Comparison of ENCODE assay signal across 13 cellular contexts in genomic region chr12:32265920-32266319, GRCh38.
A peak's percentile ranks its signal among the peaks of the same experiment; 100 is the strongest.
DNase-seq lines count a peak whose midpoint lies in the region; ATAC-seq, FAIRE-seq and TF ChIP-seq lines count a peak whose summit lies in the region.
"Had no signal": no experiment of that assay in that cellular context is flagged by ENCODE, and none has a peak within 500 bp of the region (broad histone marks: within the 10 kb centered on the region; RNA-seq: fewer than 3 reads in every experiment).

No MANE protein-coding gene starts in this region.

- TF ChIP-seq CTCF in activated B cell treated with CpG ODN at 0.5 μM for 24 hours (IDR thresholded peaks at IDR 0.05) (no peak), suprapubic skin (IDR thresholded peaks at IDR 0.05) (no peak)

- peaks cover 49% of the 10 kb centered on the region for H3K4me1 Mint-ChIP-seq in activated B cell treated with CpG ODN at 0.5 μM for 24 hours

- H3K9ac ChIP-seq in Karpas-422 (ENCODE audit: low read length), result peak overlapping the region; percentile 73

- no peak for TF ChIP-seq EP300 in suprapubic skin (IDR thresholded peaks at IDR 0.05)

- H3K27me3 ChIP-seq in Karpas-422 (ENCODE audit: low read length), result no peaks in the 10 kb centered on the region
- no peaks in the 10 kb centered on the region for H3K27me3 ChIP-seq in suprapubic skin

- peak overlapping the region; percentile 69 for H3K4me3 Mint-ChIP-seq in activated B cell treated with CpG ODN at 0.5 μM for 24 hours
- H3K4me3 Mint-ChIP-seq: activated T-cell treated with anti-CD3 and anti-CD28 coated beads, Interleukin-2, amount 50 U/mL, for 72 hours had no signal

- H3K9me3 Mint-ChIP-seq in activated B cell treated with CpG ODN at 0.5 μM for 24 hours, result peaks cover 2% of the 10 kb centered on the region
- H3K9me3 Mint-ChIP-seq: activated T-cell treated with anti-CD3 and anti-CD28 coated beads, Interleukin-2, amount 50 U/mL, for 72 hours had no signal

- intact Hi-C loops in activated B cell treated with CpG ODN at 0.5 μM for 24 hours (cut with micrococcal nuclease), result loop anchor here (1.0 to 2.0 kb wide), 4 partner anchors 7 to 607 kb away; partner anchors contain the start of gene ETFBKMT

- peak overlapping the region; percentile 97 for H3K27ac Mint-ChIP-seq in activated B cell treated with CpG ODN at 0.5 μM for 24 hours
- H3K27ac Mint-ChIP-seq: activated T-cell treated with anti-CD3 and anti-CD28 coated beads, Interleukin-2, amount 50 U/mL, for 72 hours had no signal

- FAIRE-seq in GM12891 (lab: Jason Lieb, UNC), result peak; percentile 38

- H3K9me3 ChIP-seq in Karpas-422 (ENCODE audit: low read length) (no peaks in the 10 kb centered on the region), suprapubic skin (no peaks in the 10 kb centered on the region)

- POLR2A ChIA-PET in activated B cell treated with CpG ODN at 0.5 μM for 24 hours (lab: Charles Lee), result interaction anchor here (0.6 to 3.8 kb wide), 16 partner anchors 8 to 675 kb away, joined by 3 to 35 read pairs (median 5); partner anchors contain the start of genes BICD1 and DENND5B

- H3K4me1 ChIP-seq in Karpas-422 (ENCODE audit: low read length) (peaks cover 94% of the 10 kb centered on the region), suprapubic skin (peaks cover 4% of the 10 kb centered on the region)

- H3K27me3 Mint-ChIP-seq in activated B cell treated with CpG ODN at 0.5 μM for 24 hours, result no peaks in the 10 kb centered on the region

- H3K27ac ChIP-seq in Karpas-422 (ENCODE audit: low read length), result peak overlapping the region; percentile 100
- H3K27ac ChIP-seq in suprapubic skin, result no peak overlapping the region
- H3K27ac ChIP-seq: C4-2B had no signal

- 72% methylated on average over 4 of the region's 4 CpGs for WGBS in suprapubic skin

- peaks cover 5% of the 10 kb centered on the region for H3K36me3 Mint-ChIP-seq in activated B cell treated with CpG ODN at 0.5 μM for 24 hours (ENCODE audit: low read depth)

- TF ChIP-seq POLR2A in GM12891 (IDR thresholded peaks at IDR 0.05; ENCODE audit: low read depth, low read length), result no peak
- no peak for TF ChIP-seq POLR2A in suprapubic skin (IDR thresholded peaks at IDR 0.05)

- peak overlapping the region; percentile 74 for H3K4me2 ChIP-seq in Karpas-422 (ENCODE audit: low read depth, low read length, poor library complexity, severe bottlenecking)

- peak; percentile 81 for ATAC-seq in activated B cell treated with CpG ODN at 0.5 μM for 24 hours (ENCODE audit: low read depth)
- ATAC-seq: activated T-cell treated with anti-CD3 and anti-CD28 coated beads, Interleukin-2, amount 50 U/mL, for 72 hours had no signal

- DNase-seq in GM12891 (ENCODE audit: insufficient read length, low spot score) (no peak), HCEC 1CT (peak; percentile 23), Karpas-422 (peak; percentile 94), activated B cell treated with CpG ODN at 0.5 μM for 24 hours (no peak), hypothalamus (lab: John Stamatoyannopoulos, UW) (no peak), RKO (ENCODE audit: low spot score) (no peak), suprapubic skin (ENCODE audit: low spot score in 2 of 2) (no peak), NCI-H2171 treated with DMSO at 0.1 percent for 48 hours (lab: John Stamatoyannopoulos, UW) (no peak)
- DNase-seq: activated T-cell treated with anti-CD3 and anti-CD28 coated beads, Interleukin-2, amount 50 U/mL, for 72 hours; caudate nucleus; NCI-H69; substantia nigra had no signal

- CTCF ChIA-PET in activated B cell treated with CpG ODN at 0.5 μM for 24 hours (lab: Charles Lee), result interaction anchor here (1.2 kb wide), 1 partner anchor 8 kb away, joined by 5 read pairs; no protein-coding TSS in a partner anchor

- H4K20me1 ChIP-seq in Karpas-422 (ENCODE audit: insufficient read depth, low read depth, low read length), result no peaks in the 10 kb centered on the region

- H3K4me3 ChIP-seq in Karpas-422 (ENCODE audit: low read length), result peak overlapping the region; percentile 44
- no peak overlapping the region for H3K4me3 ChIP-seq in suprapubic skin

- H3K36me3 ChIP-seq in Karpas-422 (ENCODE audit: insufficient read depth, low read length) (no peaks in the 10 kb centered on the region), suprapubic skin (no peaks in the 10 kb centered on the region)

- no peak overlapping the region for H2AFZ ChIP-seq in Karpas-422 (ENCODE audit: low read length)

- H3K9me2 ChIP-seq in Karpas-422 (replicated peaks; ENCODE audit: insufficient read depth, low read length), result no peaks in the 10 kb centered on the region

- peaks cover 59% of the 10 kb centered on the region for H3K79me2 ChIP-seq in Karpas-422 (ENCODE audit: low read length)

TF ChIP-seq in GM12891, 5 proteins besides CTCF, POLR2A, EP300 and RAD21:
- TF ChIP-seq PAX5 (IDR thresholded peaks at IDR 0.05; ENCODE audit: insufficient read depth, low read length, severe bottlenecking), result no peak
- peak; percentile 78 for TF ChIP-seq SPI1 (IDR thresholded peaks at IDR 0.05; ENCODE audit: low read depth, low read length)
- no peak for TF ChIP-seq TAF1 (IDR thresholded peaks at IDR 0.05; ENCODE audit: low read depth, low read length)
- TF ChIP-seq POLR2AphosphoS5 (IDR thresholded peaks at IDR 0.05; ENCODE audit: low read depth, low read length), result no peak
- TF ChIP-seq POU2F2 (IDR thresholded peaks at IDR 0.05; ENCODE audit: low read depth, low read length), result no peak

Comparison
In these comparisons a context has a peak if more than half of its experiments do, and no peak if none do; other contexts are left out.
1. DNase-seq: peak in HCEC 1CT (single experiment) and Karpas-422 (single experiment); none in GM12891 (single experiment), activated B cell treated with CpG ODN at 0.5 μM for 24 hours (single experiment), hypothalamus (0 of 51), RKO (single experiment), suprapubic skin (0 of 2) and NCI-H2171 treated with DMSO at 0.1 percent for 48 hours (single experiment).